In the genomic region with DNA sequence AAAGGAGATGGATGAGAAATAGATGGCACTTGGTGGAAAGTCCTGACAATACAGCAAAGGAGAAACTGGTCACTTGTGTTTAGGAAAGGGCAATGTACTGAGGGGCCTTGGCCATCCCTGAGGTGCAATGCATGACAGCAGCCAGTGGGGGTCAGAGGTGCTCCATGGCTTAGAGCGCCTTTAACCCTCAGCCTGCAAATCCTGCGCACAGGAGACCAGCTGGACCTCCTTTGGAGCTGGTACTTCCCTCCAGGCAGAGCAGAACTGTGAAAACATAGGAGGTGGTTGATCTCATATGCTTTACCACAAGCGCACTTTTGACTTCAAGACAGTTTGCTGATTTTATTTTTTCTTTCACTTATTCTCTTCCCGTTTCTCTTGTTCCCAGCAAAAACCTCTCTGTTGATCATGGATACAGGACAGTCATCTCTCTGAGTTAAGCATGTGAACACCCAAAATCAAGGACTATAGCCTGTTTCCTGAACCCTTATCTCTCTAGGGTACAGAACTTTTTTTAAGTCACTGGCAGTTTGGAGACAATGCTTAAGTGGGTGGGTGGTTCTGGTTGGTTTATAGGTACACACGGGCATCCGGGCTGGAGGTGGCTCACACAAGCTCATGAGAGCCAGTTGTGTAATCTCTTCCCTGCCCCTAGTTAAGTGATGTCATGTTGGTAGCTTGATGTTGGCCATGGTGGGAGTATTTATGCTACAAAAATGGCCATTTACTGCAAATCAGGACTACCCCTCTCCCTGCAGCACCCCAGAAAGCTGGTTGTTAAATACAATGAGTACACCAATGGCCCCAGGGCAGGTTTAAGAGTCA, we compare ENCODE assay signal across 1 cellular context.
TF ChIP-seq lines count a peak whose summit lies in the region.

No MANE protein-coding gene starts in this region.

TF ChIP-seq in GM23338, 12 proteins besides CTCF, POLR2A, EP300 and RAD21 (continued from another document):
- TF ChIP-seq, protein P1, sequence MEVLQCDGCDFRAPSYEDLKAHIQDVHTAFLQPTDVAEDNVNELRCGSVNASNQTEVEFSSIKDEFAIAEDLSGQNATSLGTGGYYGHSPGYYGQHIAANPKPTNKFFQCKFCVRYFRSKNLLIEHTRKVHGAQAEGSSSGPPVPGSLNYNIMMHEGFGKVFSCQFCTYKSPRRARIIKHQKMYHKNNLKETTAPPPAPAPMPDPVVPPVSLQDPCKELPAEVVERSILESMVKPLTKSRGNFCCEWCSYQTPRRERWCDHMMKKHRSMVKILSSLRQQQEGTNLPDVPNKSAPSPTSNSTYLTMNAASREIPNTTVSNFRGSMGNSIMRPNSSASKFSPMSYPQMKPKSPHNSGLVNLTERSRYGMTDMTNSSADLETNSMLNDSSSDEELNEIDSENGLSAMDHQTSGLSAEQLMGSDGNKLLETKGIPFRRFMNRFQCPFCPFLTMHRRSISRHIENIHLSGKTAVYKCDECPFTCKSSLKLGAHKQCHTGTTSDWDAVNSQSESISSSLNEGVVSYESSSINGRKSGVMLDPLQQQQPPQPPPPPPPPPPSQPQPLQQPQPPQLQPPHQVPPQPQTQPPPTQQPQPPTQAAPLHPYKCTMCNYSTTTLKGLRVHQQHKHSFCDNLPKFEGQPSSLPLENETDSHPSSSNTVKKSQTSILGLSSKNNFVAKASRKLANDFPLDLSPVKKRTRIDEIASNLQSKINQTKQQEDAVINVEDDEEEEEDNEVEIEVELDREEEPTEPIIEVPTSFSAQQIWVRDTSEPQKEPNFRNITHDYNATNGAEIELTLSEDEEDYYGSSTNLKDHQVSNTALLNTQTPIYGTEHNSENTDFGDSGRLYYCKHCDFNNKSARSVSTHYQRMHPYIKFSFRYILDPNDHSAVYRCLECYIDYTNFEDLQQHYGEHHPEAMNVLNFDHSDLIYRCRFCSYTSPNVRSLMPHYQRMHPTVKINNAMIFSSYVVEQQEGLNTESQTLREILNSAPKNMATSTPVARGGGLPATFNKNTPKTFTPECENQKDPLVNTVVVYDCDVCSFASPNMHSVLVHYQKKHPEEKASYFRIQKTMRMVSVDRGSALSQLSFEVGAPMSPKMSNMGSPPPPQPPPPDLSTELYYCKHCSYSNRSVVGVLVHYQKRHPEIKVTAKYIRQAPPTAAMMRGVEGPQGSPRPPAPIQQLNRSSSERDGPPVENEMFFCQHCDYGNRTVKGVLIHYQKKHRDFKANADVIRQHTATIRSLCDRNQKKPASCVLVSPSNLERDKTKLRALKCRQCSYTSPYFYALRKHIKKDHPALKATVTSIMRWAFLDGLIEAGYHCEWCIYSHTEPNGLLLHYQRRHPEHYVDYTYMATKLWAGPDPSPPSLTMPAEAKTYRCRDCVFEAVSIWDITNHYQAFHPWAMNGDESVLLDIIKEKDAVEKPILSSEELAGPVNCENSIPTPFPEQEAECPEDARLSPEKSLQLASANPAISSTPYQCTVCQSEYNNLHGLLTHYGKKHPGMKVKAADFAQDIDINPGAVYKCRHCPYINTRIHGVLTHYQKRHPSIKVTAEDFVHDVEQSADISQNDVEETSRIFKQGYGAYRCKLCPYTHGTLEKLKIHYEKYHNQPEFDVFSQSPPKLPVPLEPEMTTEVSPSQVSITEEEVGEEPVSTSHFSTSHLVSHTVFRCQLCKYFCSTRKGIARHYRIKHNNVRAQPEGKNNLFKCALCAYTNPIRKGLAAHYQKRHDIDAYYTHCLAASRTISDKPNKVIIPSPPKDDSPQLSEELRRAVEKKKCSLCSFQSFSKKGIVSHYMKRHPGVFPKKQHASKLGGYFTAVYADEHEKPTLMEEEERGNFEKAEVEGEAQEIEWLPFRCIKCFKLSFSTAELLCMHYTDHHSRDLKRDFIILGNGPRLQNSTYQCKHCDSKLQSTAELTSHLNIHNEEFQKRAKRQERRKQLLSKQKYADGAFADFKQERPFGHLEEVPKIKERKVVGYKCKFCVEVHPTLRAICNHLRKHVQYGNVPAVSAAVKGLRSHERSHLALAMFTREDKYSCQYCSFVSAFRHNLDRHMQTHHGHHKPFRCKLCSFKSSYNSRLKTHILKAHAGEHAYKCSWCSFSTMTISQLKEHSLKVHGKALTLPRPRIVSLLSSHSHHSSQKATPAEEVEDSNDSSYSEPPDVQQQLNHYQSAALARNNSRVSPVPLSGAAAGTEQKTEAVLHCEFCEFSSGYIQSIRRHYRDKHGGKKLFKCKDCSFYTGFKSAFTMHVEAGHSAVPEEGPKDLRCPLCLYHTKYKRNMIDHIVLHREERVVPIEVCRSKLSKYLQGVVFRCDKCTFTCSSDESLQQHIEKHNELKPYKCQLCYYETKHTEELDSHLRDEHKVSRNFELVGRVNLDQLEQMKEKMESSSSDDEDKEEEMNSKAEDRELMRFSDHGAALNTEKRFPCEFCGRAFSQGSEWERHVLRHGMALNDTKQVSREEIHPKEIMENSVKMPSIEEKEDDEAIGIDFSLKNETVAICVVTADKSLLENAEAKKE (CRISPR knock-in tag; IDR thresholded peaks at IDR 0.05), result no peak
- TF ChIP-seq POLR2AphosphoS5 (IDR thresholded peaks at IDR 0.05; ENCODE audit: low read depth) (no peak), EZH2phosphoT487 (IDR thresholded peaks at IDR 0.05; ENCODE audit: unreplicated experiment) (no peak)
